ENCODE assay signal across 21 cellular contexts in the genomic region with DNA sequence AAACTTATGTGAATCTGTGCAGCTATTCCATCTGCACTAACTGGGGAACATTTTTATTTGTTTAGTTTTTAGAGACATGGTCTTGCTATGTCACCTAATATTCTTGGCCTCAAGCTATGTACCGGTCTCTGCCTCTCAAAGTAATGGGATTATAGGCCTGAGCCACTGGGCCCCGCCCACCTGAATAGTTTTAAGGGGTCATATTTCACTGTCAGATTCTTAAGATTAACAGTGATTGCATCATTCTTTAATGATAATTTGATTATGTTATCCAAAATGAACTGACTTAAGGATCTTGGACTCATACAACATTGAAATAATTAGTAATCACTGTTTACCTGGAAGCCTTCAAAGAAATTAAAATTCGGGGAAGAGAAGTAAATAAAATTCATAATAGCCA. TPM values are rescaled to one million over a fixed set of nuclear protein-coding genes. Genes with fewer than 3 reads are reported as not detected.
DNase-seq lines count a peak whose midpoint lies in the region; ATAC-seq and TF ChIP-seq lines count a peak whose summit lies in the region.
"Had no signal": no experiment of that assay in that cellular context is flagged by ENCODE, and none has a peak within 500 bp of the region (broad histone marks: within the 10 kb centered on the region; RNA-seq: fewer than 3 reads in every experiment).

No MANE protein-coding gene starts in this region.

- TF ChIP-seq RAD21 in HCT116 (IDR thresholded peaks at IDR 0.05; ENCODE audit: low read depth): no peak

- H3K4me3 ChIP-seq in HCT116 (replicated peaks in 1 of 2; ENCODE audit: low read depth in 1 of 2, low read length in 2 of 2) (no peak overlapping the region), brain microvascular endothelial cell (ENCODE audit: low read depth, low read length) (no peak overlapping the region)
- H3K4me3 ChIP-seq: psoas muscle had no signal

- peaks cover 31% of the 10 kb centered on the region for H3K27me3 Mint-ChIP-seq in osteocyte (ENCODE audit: unreplicated experiment)

- in situ Hi-C loops in brain microvascular endothelial cell (cut with HindIII; ENCODE audit: low pct_ligation_motif_present, low sequenced_read_pairs): no loop called here

- H3K27ac ChIP-seq in HCT116 (ENCODE audit: low read depth, low read length) (peak overlapping the region; percentile 73; the same call in 1 of the 2 replicates), brain microvascular endothelial cell (no peak overlapping the region)
- H3K27ac ChIP-seq: psoas muscle had no signal

- 0 out of 2 replicates have a peak overlapping the region, but pooled peaks have one; percentile 52 for H3K9ac ChIP-seq in HCT116 (ENCODE audit: low read length)

- H3K27me3 ChIP-seq in HCT116 (ENCODE audit: insufficient read depth, low read length): no peaks in the 10 kb centered on the region
- no peaks in the 10 kb centered on the region for H3K27me3 ChIP-seq in brain microvascular endothelial cell (replicated peaks)
- H3K27me3 ChIP-seq: BE2C had no signal

- peak overlapping the region; percentile 99 for H2AFZ ChIP-seq in HCT116 (ENCODE audit: low read depth, low read length, poor library complexity, severe bottlenecking)

- no peaks in the 10 kb centered on the region for H3K36me3 Mint-ChIP-seq in osteocyte (ENCODE audit: unreplicated experiment)

- no peaks in the 10 kb centered on the region for H3K79me2 ChIP-seq in HCT116 (ENCODE audit: insufficient read depth, low read length)

- ATAC-seq in HCT116: peak; percentile 52
- no peak for ATAC-seq in GM19467 (IDR thresholded peaks at IDR 0.05; ENCODE audit: unreplicated experiment)
- ATAC-seq: psoas muscle had no signal

- RAD21 ChIA-PET in HCT116 (lab: Charles Lee; ENCODE audit: low non-redundant PET in 1 of 2, low total read pairs in 2 of 2, uncharacterized antibody in 2 of 2, unreplicated experiment in 2 of 2): no interaction called here

- H3K9me2 ChIP-seq in HCT116 (ENCODE audit: insufficient read depth): no peaks in the 10 kb centered on the region

- no TSS peak for BruUV-seq in HCT116 (replicated peaks; lab: Mats Ljungman, UMichigan)

- H3K4me1 Mint-ChIP-seq in osteocyte (ENCODE audit: unreplicated experiment): peaks cover 10% of the 10 kb centered on the region
- H3K4me1 Mint-ChIP-seq: activated CD4-positive, alpha-beta T cell treated with anti-CD3 and anti-CD28 coated beads, Interleukin-2, amount 10 ng/mL, durations not matched to agents 24 days and 14 days; nephron progenitor cell had no signal

- POLR2A ChIA-PET in HCT116 (lab: Charles Lee): interaction anchor here (0.5 to 1.5 kb wide), 2 partner anchors 59 to 569 kb away, joined by 3 read pairs; partner anchors contain the start of gene DMAP1

- intact Hi-C loops in HCT116 (cut with micrococcal nuclease): no loop called here

- peaks cover 24 to 34% of the 10 kb centered on the region in 2 experiments for H3K4me1 ChIP-seq in HCT116 (ENCODE audit: control insufficient read depth in 1 of 2, insufficient read depth in 2 of 2, low read length in 2 of 2)
- H3K4me1 ChIP-seq: BE2C, psoas muscle had no signal

- H3K27ac Mint-ChIP-seq in osteocyte (ENCODE audit: unreplicated experiment): peak overlapping the region; percentile 39
- H3K27ac Mint-ChIP-seq: activated CD4-positive, alpha-beta T cell treated with anti-CD3 and anti-CD28 coated beads, Interleukin-2, amount 10 ng/mL, durations not matched to agents 24 days and 14 days; nephron progenitor cell had no signal

- CTCF ChIA-PET in HCT116 (lab: Charles Lee): no interaction called here

- no peaks in the 10 kb centered on the region for H3K9me3 ChIP-seq in HCT116 (ENCODE audit: control insufficient read depth in 1 of 2, insufficient read depth in 1 of 2, low read depth in 1 of 2, low read length in 2 of 2)
- H3K9me3 ChIP-seq: BE2C, psoas muscle had no signal

- peak; percentile 52 for DNase-seq in HCT116 (ENCODE audit: low read depth, low spot score)
- peak; percentile 43 for DNase-seq in NCI-H524 treated with DMSO at 0.1 percent for 48 hours (lab: John Stamatoyannopoulos, UW)
- DNase-seq in brain microvascular endothelial cell: peak; percentile 5
- peak; percentile 53 for DNase-seq in osteocyte (ENCODE audit: extremely low spot score, unreplicated experiment)
- no peak for DNase-seq in SHP77 treated with DMSO at 0.1 percent for 48 hours (lab: John Stamatoyannopoulos, UW)
- DNase-seq in stimulated activated CD4-positive, alpha-beta T cell treated with anti-CD3 and anti-CD28 coated beads, Interleukin-4, amount 100 ng/mL, for 1 hour: no peak
- DNase-seq: activated CD4-positive, alpha-beta T cell treated with anti-CD3 and anti-CD28 coated beads, Interleukin-2, amount 10 ng/mL, durations not matched to agents 24 days and 14 days; activated CD8-positive, alpha-beta memory T cell treated with anti-CD3 and anti-CD28 coated beads, Interleukin-2, amount 50 U/mL, for 48 hours; activated gamma-delta T cell treated with Interleukin-2 at 50 U/mL for 16 hours; amygdala; BE2C; central memory CD4-positive, alpha-beta T cell; effector CD8-positive, alpha-beta T cell; GOT3; NCI-H1092; nephron progenitor cell; psoas muscle; RPMI8226 had no signal

- no peaks in the 10 kb centered on the region for H3K9me3 Mint-ChIP-seq in osteocyte (ENCODE audit: unreplicated experiment)
- H3K9me3 Mint-ChIP-seq: activated CD4-positive, alpha-beta T cell treated with anti-CD3 and anti-CD28 coated beads, Interleukin-2, amount 10 ng/mL, durations not matched to agents 24 days and 14 days had no signal

- no peak for TF ChIP-seq POLR2A in HCT116 (IDR thresholded peaks at IDR 0.05; ENCODE audit: borderline replicate concordance, extremely low read depth, insufficient read depth, insufficient read length)

- no peaks in the 10 kb centered on the region for H3K36me3 ChIP-seq in HCT116 (ENCODE audit: control insufficient read depth in 1 of 2, insufficient read depth in 2 of 2, low read length in 2 of 2)
- no peaks in the 10 kb centered on the region for H3K36me3 ChIP-seq in brain microvascular endothelial cell (replicated peaks)
- H3K36me3 ChIP-seq: BE2C had no signal

- TF ChIP-seq CTCF in HCT116 (IDR thresholded peaks at IDR 0.05 in 2 of 3, conservative IDR thresholded peaks at IDR 0.05 in 1 of 3; ENCODE audit: borderline replicate concordance in 1 of 3, insufficient read depth in 1 of 3, low read depth in 2 of 3, low read length in 2 of 3): no peak
- TF ChIP-seq CTCF in brain microvascular endothelial cell (IDR thresholded peaks at IDR 0.05; ENCODE audit: low read depth, low read length, missing control alignments): no peak
- TF ChIP-seq CTCF in osteocyte (IDR thresholded peaks at IDR 0.05): no peak

- no peak overlapping the region for H3K4me3 Mint-ChIP-seq in osteocyte (ENCODE audit: unreplicated experiment)
- H3K4me3 Mint-ChIP-seq: activated CD4-positive, alpha-beta T cell treated with anti-CD3 and anti-CD28 coated beads, Interleukin-2, amount 10 ng/mL, durations not matched to agents 24 days and 14 days; nephron progenitor cell had no signal

- H3K4me2 ChIP-seq in HCT116 (ENCODE audit: low read length): peak overlapping the region; percentile 87

- H4K20me1 ChIP-seq in HCT116 (ENCODE audit: insufficient read depth): no peaks in the 10 kb centered on the region

TF ChIP-seq in HCT116, 20 proteins besides CTCF, POLR2A, EP300 and RAD21 (continues in another document):
- TF ChIP-seq SRF (IDR thresholded peaks at IDR 0.05; ENCODE audit: low read depth) (no peak), YY1 (IDR thresholded peaks at IDR 0.05; ENCODE audit: extremely low read depth, insufficient replicate concordance, low read depth, low read length) (no peak), SIN3A (IDR thresholded peaks at IDR 0.05; ENCODE audit: low read depth) (no peak), SP1 (IDR thresholded peaks at IDR 0.05; ENCODE audit: low read depth) (peak; percentile 42; the same call in 1 of the 2 replicates), POLR2AphosphoS5 (IDR thresholded peaks at IDR 0.05; ENCODE audit: low read depth, low read length) (no peak), ZNF274 (IDR thresholded peaks at IDR 0.05; ENCODE audit: low read depth, low read length) (no peak), EZH2 (IDR thresholded peaks at IDR 0.05) (no peak), EZH2phosphoT487 (IDR thresholded peaks at IDR 0.05; ENCODE audit: borderline replicate concordance) (no peak), CBX3 (IDR thresholded peaks at IDR 0.05; ENCODE audit: low read depth) (no peak), EGR1 (IDR thresholded peaks at IDR 0.05; ENCODE audit: low read depth) (peak; percentile 35; the same call in 1 of the 2 replicates), ZBTB33 (IDR thresholded peaks at IDR 0.05; ENCODE audit: extremely low read depth, insufficient replicate concordance, low read length) (no peak), MAX (IDR thresholded peaks at IDR 0.05) (no peak), CEBPB (IDR thresholded peaks at IDR 0.05; ENCODE audit: low read depth) (peak; percentile 81), ZFX (IDR thresholded peaks at IDR 0.05) (no peak)

RNA-seq across cellular contexts. Expression of gene KLF18, which starts 12.6 kb away (rescaled TPM):
- total RNA-seq in HCT116 (2021; ENCODE audit: unreplicated experiment): 0.07 TPM
- polyA plus RNA-seq in HCT116 (2012): 0.05 and 0.07 TPM in 2 replicates
- total RNA-seq in osteocyte: not detected in 2 replicates
- total RNA-seq: activated CD4-positive, alpha-beta T cell treated with anti-CD3 and anti-CD28 coated beads, Interleukin-2, amount 10 ng/mL, durations not matched to agents 24 days and 14 days; kidney epithelial cell; psoas muscle; temporal lobe had no signal
- polyA plus RNA-seq: psoas muscle had no signal

RNA-seq across cellular contexts. Expression of gene KLF17, which starts 35.4 kb away (rescaled TPM):
- total RNA-seq in HCT116 (2021; ENCODE audit: unreplicated experiment) (not detected), osteocyte (not detected in 2 replicates)
- polyA plus RNA-seq in HCT116 (2012): not detected in 2 replicates
- total RNA-seq: activated CD4-positive, alpha-beta T cell treated with anti-CD3 and anti-CD28 coated beads, Interleukin-2, amount 10 ng/mL, durations not matched to agents 24 days and 14 days; kidney epithelial cell; psoas muscle had no signal
- polyA plus RNA-seq: psoas muscle had no signal

RNA-seq across cellular contexts. Expression of gene DMAP1, which starts 59.2 kb away (rescaled TPM):
- 27.8 TPM for total RNA-seq in HCT116 (2021; ENCODE audit: unreplicated experiment)
- 23.6 and 24.0 TPM in 2 replicates for polyA plus RNA-seq in HCT116 (2012)
- 42.3 and 46.4 TPM in 2 replicates for total RNA-seq in osteocyte

Comparison
In these comparisons a context has a peak if more than half of its experiments do, and no peak if none do; other contexts are left out.
1. DNase-seq: peak in HCT116 (single experiment), NCI-H524 treated with DMSO at 0.1 percent for 48 hours (single experiment), brain microvascular endothelial cell (single experiment) and osteocyte (single experiment); none in SHP77 treated with DMSO at 0.1 percent for 48 hours (single experiment) and stimulated activated CD4-positive, alpha-beta T cell treated with anti-CD3 and anti-CD28 coated beads, Interleukin-4, amount 100 ng/mL, for 1 hour (single experiment).